In the genomic region with DNA sequence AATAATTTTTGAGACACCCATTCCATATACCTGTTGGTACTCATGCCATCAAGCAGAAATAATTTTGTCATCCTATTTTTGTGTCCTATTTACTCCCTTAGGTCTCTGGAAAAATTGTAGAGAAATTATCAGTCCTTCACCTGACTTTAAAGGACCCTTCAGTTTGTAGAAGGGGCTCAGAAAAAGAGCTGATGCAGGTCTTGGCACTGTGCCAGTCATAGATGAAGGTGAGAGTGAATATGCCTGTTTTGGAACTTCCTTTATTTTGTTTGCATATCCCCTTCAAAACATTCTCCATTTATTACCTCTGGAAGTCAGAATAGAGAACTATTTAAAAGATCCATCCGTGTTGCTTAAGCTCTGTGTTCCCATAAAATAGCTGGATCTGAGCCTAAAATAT, we compare ENCODE assay signal across 20 cellular contexts.
"Had no signal": no experiment of that assay in that cellular context is flagged by ENCODE, and none has a peak within 500 bp of the region (broad histone marks: within the 10 kb centered on the region; RNA-seq: fewer than 3 reads in every experiment).

No MANE protein-coding gene starts in this region.

- DNase-seq: activated CD4-positive, alpha-beta memory T cell treated with anti-CD3 and anti-CD28 coated beads, Interleukin-2, amount 10 ng/mL, durations not matched to agents 7 days and 5 days; activated CD4-positive, alpha-beta T cell treated with anti-CD3 and anti-CD28 coated beads for 48 hours; activated CD4-positive, CD25-positive, alpha-beta regulatory T cell; activated CD8-positive, alpha-beta memory T cell treated with anti-CD3 and anti-CD28 coated beads, Interleukin-2, amount 10 ng/mL, durations not matched to agents 7 days and 5 days; activated naive CD4-positive, alpha-beta T cell; activated naive CD8-positive, alpha-beta T cell treated with anti-CD3 and anti-CD28 coated beads for 36 hours; amniotic stem cell; effector memory CD4-positive, alpha-beta T cell; esophagus squamous epithelium; heart right ventricle; kidney glomerular epithelial cell; left ventricle myocardium inferior; mammary epithelial cell; midbrain; nephron progenitor cell; occipital lobe; posterior cingulate gyrus; spleen; stimulated activated naive CD4-positive, alpha-beta T cell; upper lobe of right lung had no signal
